ENCODE assay signal across 14 cellular contexts in the genomic region with DNA sequence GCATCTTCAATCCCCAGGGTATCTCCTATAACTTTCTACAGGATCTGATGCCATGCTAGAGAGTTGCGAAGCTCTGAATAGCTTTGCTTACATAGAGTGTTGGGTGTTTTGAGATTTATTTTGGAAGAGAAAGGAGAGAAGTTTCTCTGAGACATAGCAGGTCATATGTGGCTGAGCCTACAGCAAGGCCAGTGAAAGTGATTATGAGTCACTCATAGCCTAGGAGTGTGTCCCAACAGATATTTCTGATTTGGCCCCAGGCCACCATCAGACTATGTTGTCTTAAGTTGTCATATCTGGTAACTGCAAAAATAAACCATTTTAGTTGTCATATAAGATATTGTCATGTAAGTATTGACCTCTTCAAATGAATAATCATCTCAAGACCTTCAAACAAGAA.
DNase-seq lines count a peak whose midpoint lies in the region; ATAC-seq and TF ChIP-seq lines count a peak whose summit lies in the region.
"Had no signal": no experiment of that assay in that cellular context is flagged by ENCODE, and none has a peak within 500 bp of the region (broad histone marks: within the 10 kb centered on the region; RNA-seq: fewer than 3 reads in every experiment).

No MANE protein-coding gene starts in this region.

- H2AFZ ChIP-seq in mesenchymal stem cell (ENCODE audit: low read depth, low read length), result no peak overlapping the region

- WGBS in mesenchymal stem cell, result 89% methylated on average over 1 of the region's 1 CpG

- no peak overlapping the region for H3K23ac ChIP-seq in mesenchymal stem cell (ENCODE audit: low read length in 2 of 2)

- no peak overlapping the region for H4K8ac ChIP-seq in mesenchymal stem cell (ENCODE audit: low read length)

- no peaks in the 10 kb centered on the region for H3K27me3 ChIP-seq in mesenchymal stem cell (ENCODE audit: control insufficient read depth in 1 of 2, insufficient read depth in 1 of 2, low read length in 2 of 2)

- H3K4me2 ChIP-seq in mesenchymal stem cell (ENCODE audit: low read length, poor library complexity, severe bottlenecking), result no peak overlapping the region

- H2BK12ac ChIP-seq in mesenchymal stem cell (ENCODE audit: low read length in 2 of 2), result no peak overlapping the region

- CTCF ChIA-PET in AG04449 (lab: Yijun Ruan, JAX), result interaction anchor here (0.6 to 5.8 kb wide), 36 partner anchors 9 to 382 kb away, joined by 3 to 40 read pairs (median 6); no protein-coding TSS in a partner anchor

- no peaks in the 10 kb centered on the region for H3K9me3 ChIP-seq in mesenchymal stem cell (ENCODE audit: control insufficient read depth, low read length)
- H3K9me3 ChIP-seq: lower lobe of right lung, psoas muscle had no signal

- no peak overlapping the region for H2BK120ac ChIP-seq in mesenchymal stem cell (ENCODE audit: low read depth, low read length)

- H3K4me3 ChIP-seq in AG04449 (ENCODE audit: low read depth, low read length), result no peak overlapping the region
- H3K4me3 ChIP-seq in cardiac fibroblast (replicated peaks in 1 of 2; ENCODE audit: low read depth in 2 of 2, low read length in 2 of 2), result no peak overlapping the region
- no peak overlapping the region for H3K4me3 ChIP-seq in mesenchymal stem cell (ENCODE audit: insufficient read depth in 1 of 2, low read depth in 1 of 2, low read length in 2 of 2)
- H3K4me3 ChIP-seq: lower lobe of right lung, psoas muscle had no signal

- peak overlapping the region; percentile 54 for H3K9ac ChIP-seq in mesenchymal stem cell (ENCODE audit: low read length)

- no peak for TF ChIP-seq CTCF in AG04449 (IDR thresholded peaks at IDR 0.05; ENCODE audit: insufficient read depth, low read length, missing control alignments)
- no peak for TF ChIP-seq CTCF in cardiac fibroblast (IDR thresholded peaks at IDR 0.05; ENCODE audit: low read depth, low read length)

- no peak overlapping the region for H2BK5ac ChIP-seq in mesenchymal stem cell (ENCODE audit: low read depth, low read length, poor library complexity, severe bottlenecking)

- no peak overlapping the region for H3K27ac ChIP-seq in mesenchymal stem cell (ENCODE audit: low read length, poor library complexity, severe bottlenecking)
- H3K27ac ChIP-seq: lower lobe of right lung, psoas muscle had no signal

- H3K4ac ChIP-seq in mesenchymal stem cell (ENCODE audit: low read depth in 1 of 2, low read length in 2 of 2), result no peak overlapping the region

- H3K36me3 ChIP-seq in mesenchymal stem cell (ENCODE audit: control insufficient read depth in 1 of 2, insufficient read depth in 2 of 2, low read depth in 1 of 2, low read length in 2 of 2), result no peaks in the 10 kb centered on the region
- H3K36me3 ChIP-seq: lower lobe of right lung had no signal

- H4K91ac ChIP-seq in mesenchymal stem cell (ENCODE audit: low read length), result no peak overlapping the region

- POLR2A ChIA-PET in AG04449 (lab: Yijun Ruan, JAX), result interaction anchor here (1.2 to 1.5 kb wide), 4 partner anchors 9 to 133 kb away, joined by 3 to 6 read pairs (median 4); partner anchors contain the start of gene RAI14

- ATAC-seq in GM19397 (IDR thresholded peaks at IDR 0.05; ENCODE audit: unreplicated experiment), result no peak

- H3K14ac ChIP-seq in mesenchymal stem cell (ENCODE audit: low read length in 2 of 2), result no peak overlapping the region

- H2BK15ac ChIP-seq in mesenchymal stem cell (ENCODE audit: low read depth, poor library complexity, severe bottlenecking), result no peak overlapping the region

- H3K79me1 ChIP-seq in mesenchymal stem cell (replicated peaks; ENCODE audit: low read length, poor library complexity, severe bottlenecking), result peaks cover 1% of the 10 kb centered on the region

- peak; percentile 34 for DNase-seq in AG04449 (ENCODE audit: low read depth, low spot score)
- DNase-seq in HT1080 (ENCODE audit: low read depth), result peak; percentile 60
- DNase-seq in cardiac fibroblast (ENCODE audit: low read depth in 2 of 2), result peak; percentile 58 to 90
- peak; percentile 50 for DNase-seq in mesenchymal stem cell
- DNase-seq in NCI-H146 treated with DMSO at 0.1 percent for 48 hours (lab: John Stamatoyannopoulos, UW; ENCODE audit: unreplicated experiment), result no peak
- DNase-seq in mucosa of gallbladder (ENCODE audit: low spot score), result no peak
- no peak for DNase-seq in NCI-H1694 (lab: John Stamatoyannopoulos, UW)
- DNase-seq: activated CD4-positive, alpha-beta T cell treated with anti-CD3 and anti-CD28 coated beads, Interleukin-2, amount 10 ng/mL, durations not matched to agents 24 days and 14 days; activated effector memory CD4-positive, alpha-beta T cell treated with anti-CD3 and anti-CD28 coated beads, Interleukin-2, amount 50 U/mL, for 16 hours; lower lobe of right lung; NCI-H187; psoas muscle; T-helper 1 cell had no signal

- H2AK5ac ChIP-seq in mesenchymal stem cell (ENCODE audit: low read length, severe bottlenecking), result no peak overlapping the region

- peaks cover 3% of the 10 kb centered on the region for H3K4me1 ChIP-seq in mesenchymal stem cell (ENCODE audit: control insufficient read depth, insufficient read depth, low read depth, low read length)
- H3K4me1 ChIP-seq: lower lobe of right lung, psoas muscle had no signal

- no peak overlapping the region for H3K18ac ChIP-seq in mesenchymal stem cell (ENCODE audit: low read depth in 1 of 2, low read length in 2 of 2)

Comparison
In these comparisons a context has a peak if more than half of its experiments do, and no peak if none do; other contexts are left out.
1. DNase-seq: peak in AG04449 (single experiment), HT1080 (single experiment), cardiac fibroblast (2 of 2) and mesenchymal stem cell (single experiment); none in NCI-H146 treated with DMSO at 0.1 percent for 48 hours (single experiment), mucosa of gallbladder (single experiment) and NCI-H1694 (single experiment).